Comparison of ENCODE assay signal across 20 cellular contexts in genomic region chr9:130463763-130464745, GRCh38.
"Had no signal": no experiment of that assay in that cellular context is flagged by ENCODE, and none has a peak within 500 bp of the region (broad histone marks: within the 10 kb centered on the region; RNA-seq: fewer than 3 reads in every experiment).

No MANE protein-coding gene starts in this region.

- DNase-seq: effector memory CD4-positive, alpha-beta T cell; gastrocnemius medialis; heart right ventricle; hypothalamus; islet precursor cell; left ventricle myocardium inferior; mesendoderm; naive B cell; nucleus accumbens; ovary; stimulated activated CD4-positive, alpha-beta T cell treated with anti-CD3 and anti-CD28 coated beads, Interleukin-4, amount 100 ng/mL, for 1 hour; stimulated activated naive B cell treated with anti-CD40 and anti-IgM and Interleukin-4, amounts not matched to agents 10 μg/mL and 1 μg/mL and 100 μg/mL, for 72 hours; stimulated activated naive CD8-positive, alpha-beta T cell treated with anti-CD3 and anti-CD28 coated beads, Interleukin-15, amount 100 ng/mL, for 72 hours; testis had no signal

- H3K9me3 ChIP-seq: gastrocnemius medialis, heart right ventricle, left ventricle myocardium inferior, ovary, right atrium auricular region, testis, tibial nerve had no signal

- FAIRE-seq: endometrium had no signal

- ATAC-seq: esophagus mucosa; gastrocnemius medialis; heart right ventricle; stimulated activated naive B cell treated with anti-CD40 and anti-IgM and Interleukin-4, amounts not matched to agents 10 μg/mL and 1 μg/mL and 100 μg/mL, for 72 hours; stimulated activated naive CD8-positive, alpha-beta T cell treated with anti-CD3 and anti-CD28 coated beads, Interleukin-15, amount 100 ng/mL, for 72 hours had no signal

- H3K36me3 ChIP-seq: gastrocnemius medialis, ovary had no signal

- H3K4me1 ChIP-seq: gastrocnemius medialis, testis, tibial nerve had no signal

- H3K27ac ChIP-seq: gastrocnemius medialis, heart right ventricle, left ventricle myocardium inferior, ovary, right atrium auricular region, testis, tibial nerve had no signal

- H3K27me3 ChIP-seq: gastrocnemius medialis, ovary, right atrium auricular region, testis had no signal

- H3K4me2 ChIP-seq: smooth muscle cell had no signal

- H3K4me3 ChIP-seq: gastrocnemius medialis, heart right ventricle, left ventricle myocardium inferior, lung, ovary, right atrium auricular region, smooth muscle cell, testis, tibial nerve had no signal
